ENCODE assay signal across 14 cellular contexts in the genomic region with DNA sequence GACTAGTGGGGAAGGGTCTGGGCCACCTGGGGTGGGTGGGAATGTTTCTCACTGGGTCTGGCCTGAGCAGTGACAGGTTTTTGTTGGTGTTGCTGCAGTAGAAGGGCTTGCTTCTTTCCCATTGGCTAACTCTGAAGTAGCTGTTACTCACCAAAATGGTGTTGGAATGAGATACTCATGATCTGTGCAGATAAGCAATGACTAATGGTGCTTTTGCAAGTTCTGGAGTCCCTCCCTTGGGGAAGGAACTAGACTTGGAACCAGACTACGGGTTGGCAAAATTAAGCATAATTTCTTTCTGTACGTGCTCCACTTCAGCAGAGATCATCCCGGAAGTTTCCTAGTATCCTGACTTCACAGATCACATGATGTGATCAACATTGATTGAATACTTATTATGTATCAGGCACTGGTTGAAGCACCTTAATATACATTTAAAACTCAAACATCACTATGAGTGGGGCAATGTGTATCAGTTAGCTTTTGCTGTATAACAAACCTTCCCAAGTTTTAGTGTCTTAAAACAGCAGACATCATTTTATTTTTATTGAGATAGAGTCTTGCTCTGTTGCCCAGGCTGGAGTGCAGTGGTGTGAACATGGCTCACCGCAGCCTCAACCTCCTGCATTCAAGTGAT.
DNase-seq lines count a peak whose midpoint lies in the region; ATAC-seq lines count a peak whose summit lies in the region.
"Had no signal": no experiment of that assay in that cellular context is flagged by ENCODE, and none has a peak within 500 bp of the region (broad histone marks: within the 10 kb centered on the region; RNA-seq: fewer than 3 reads in every experiment).

No MANE protein-coding gene starts in this region.

- DNase-seq in Ammon's horn (ENCODE audit: low spot score) (peak; percentile 20), HUDEP-2 (lab: John Stamatoyannopoulos, UW; ENCODE audit: unreplicated experiment in 76 of 76) (peak in 42 of 76 experiments; percentile 3 to 83 (median 52)), amniotic epithelial cell (ENCODE audit: low read depth) (peak; percentile 8), inferior parietal cortex (ENCODE audit: extremely low spot score) (peak; percentile 36), RPMI8226 (no peak), globus pallidus (ENCODE audit: low spot score) (no peak)
- DNase-seq: activated CD8-positive, alpha-beta T cell treated with anti-CD3 and anti-CD28 coated beads, Interleukin-2, amount 10 ng/mL, durations not matched to agents 7 days and 5 days; activated gamma-delta T cell; SK-N-SH; spleen; stimulated activated naive CD8-positive, alpha-beta T cell treated with anti-CD3 and anti-CD28 coated beads, Interleukin-15, amount 100 ng/mL, for 72 hours had no signal

- no peak for ATAC-seq in GM18868 (IDR thresholded peaks at IDR 0.05; ENCODE audit: unreplicated experiment)
- no peak for ATAC-seq in HG03175 (IDR thresholded peaks at IDR 0.05; ENCODE audit: unreplicated experiment)
- ATAC-seq: activated CD8-positive, alpha-beta T cell treated with anti-CD3 and anti-CD28 coated beads, Interleukin-2, amount 10 ng/mL, durations not matched to agents 7 days and 5 days; HepG2; stimulated activated naive CD8-positive, alpha-beta T cell treated with anti-CD3 and anti-CD28 coated beads, Interleukin-15, amount 100 ng/mL, for 72 hours had no signal

Comparison
In these comparisons a context has a peak if more than half of its experiments do, and no peak if none do; other contexts are left out.
1. DNase-seq: peak in Ammon's horn (single experiment), HUDEP-2 (42 of 76), amniotic epithelial cell (single experiment) and inferior parietal cortex (single experiment); none in RPMI8226 (single experiment) and globus pallidus (single experiment).